36 cellular contexts compared by ENCODE assay signal in the genomic region with DNA sequence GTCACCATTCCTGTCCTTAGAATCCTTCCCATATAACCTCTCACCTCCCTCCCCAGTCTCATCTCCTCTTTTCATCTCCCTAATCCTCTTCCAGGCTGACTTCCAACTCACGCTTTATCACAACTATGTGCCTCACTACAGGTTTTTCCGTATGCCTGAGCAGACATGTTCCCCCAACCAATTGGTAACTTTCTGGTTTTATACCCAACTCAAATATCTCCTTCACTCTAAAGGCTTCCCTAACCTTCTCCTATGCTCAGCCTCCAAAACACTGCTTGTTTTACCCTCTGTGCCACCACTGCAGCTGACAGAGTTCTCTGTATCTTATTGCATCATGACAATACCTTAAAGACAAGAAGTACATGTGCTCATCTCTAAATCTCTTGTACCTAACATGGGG.
A peak's percentile ranks its signal among the peaks of the same experiment; 100 is the strongest.
DNase-seq lines count a peak whose midpoint lies in the region; ATAC-seq, FAIRE-seq and TF ChIP-seq lines count a peak whose summit lies in the region.
"Had no signal": no experiment of that assay in that cellular context is flagged by ENCODE, and none has a peak within 500 bp of the region (broad histone marks: within the 10 kb centered on the region; RNA-seq: fewer than 3 reads in every experiment).

No MANE protein-coding gene starts in this region.

- CTCF ChIA-PET in HepG2 (lab: Yijun Ruan, JAX; ENCODE audit: low intra/inter-chr PET ratio, low total read pairs), result no interaction called here
- CTCF ChIA-PET in HEK293 (lab: Yijun Ruan, JAX), result no interaction called here
- CTCF ChIA-PET in K562 (lab: Yijun Ruan, JAX; ENCODE audit: low intra/inter-chr PET ratio), result no interaction called here
- CTCF ChIA-PET in activated naive CD4-positive, alpha-beta T cell treated with anti-CD3 and anti-CD28 coated beads, Interleukin-2, amount 10 ng/mL, durations not matched to agents 7 days and 5 days (lab: Charles Lee), result interaction anchor here (1.1 kb wide), 1 partner anchor 9 kb away, joined by 3 read pairs; no protein-coding TSS in a partner anchor

- no peak overlapping the region for H3K27ac ChIP-seq in HepG2 (ENCODE audit: extremely low read length, insufficient read depth, low read length)
- no peak overlapping the region for H3K27ac ChIP-seq in right lobe of liver
- peak overlapping the region; percentile 84 for H3K27ac ChIP-seq in DND-41 (ENCODE audit: low read length)
- no peak overlapping the region for H3K27ac ChIP-seq in HEK293 (ENCODE audit: extremely low read depth, low read depth, low read length)
- H3K27ac ChIP-seq in K562 (ENCODE audit: extremely low read depth, low read depth, low read length), result no peak overlapping the region
- H3K27ac ChIP-seq: 22Rv1; A549; BLaER1; BLaER1 treated with 17β-estradiol and CSF1 and Interleukin-3, amounts not matched to agents 10 nM and 100 nM; C4-2B had no signal

- no peak overlapping the region for H3K9ac ChIP-seq in HepG2 (ENCODE audit: insufficient read depth, low read depth, low read length)
- H3K9ac ChIP-seq in DND-41 (ENCODE audit: low read depth, low read length), result no peak overlapping the region
- no peak overlapping the region for H3K9ac ChIP-seq in K562 (ENCODE audit: insufficient read depth in 1 of 2, low read depth in 2 of 2, low read length in 2 of 2)
- H3K9ac ChIP-seq: BLaER1; BLaER1 treated with 17β-estradiol and CSF1 and Interleukin-3, amounts not matched to agents 10 nM and 100 nM had no signal

- H3K9me3 ChIP-seq in HepG2 (ENCODE audit: low read length) (peaks cover 22% of the 10 kb centered on the region), right lobe of liver (no peaks in the 10 kb centered on the region), DND-41 (ENCODE audit: insufficient read depth, low read length, severe bottlenecking) (peaks cover 21% of the 10 kb centered on the region), HEK293 (ENCODE audit: control insufficient read depth, insufficient read depth, low read depth, low read length) (no peaks in the 10 kb centered on the region), K562 (replicated peaks; ENCODE audit: control insufficient read depth, insufficient read depth, low read depth, low read length) (peaks cover 8% of the 10 kb centered on the region; the same call in 1 of the 2 replicates)
- H3K9me3 ChIP-seq: BE2C had no signal

- H3K36me3 ChIP-seq in HepG2 (replicated peaks in 1 of 2; ENCODE audit: control insufficient read depth in 1 of 2, insufficient read depth in 2 of 2, low read length in 2 of 2), result no peaks in the 10 kb centered on the region
- H3K36me3 ChIP-seq in right lobe of liver, result no peaks in the 10 kb centered on the region
- peaks cover 4% of the 10 kb centered on the region; the same call in 1 of the 2 replicates for H3K36me3 ChIP-seq in DND-41 (ENCODE audit: insufficient read depth, low read length)
- H3K36me3 ChIP-seq in HEK293 (ENCODE audit: control insufficient read depth in 2 of 2, insufficient read depth in 1 of 2, low read length in 2 of 2), result no peaks in the 10 kb centered on the region
- no peaks in the 10 kb centered on the region for H3K36me3 ChIP-seq in K562 (ENCODE audit: control insufficient read depth, insufficient read depth, low read length)
- H3K36me3 ChIP-seq: BE2C, BLaER1 had no signal

- H3K4me2 ChIP-seq in HepG2 (ENCODE audit: low read depth, low read length) (no peak overlapping the region), DND-41 (ENCODE audit: insufficient read depth, low read length) (no peak overlapping the region), K562 (ENCODE audit: insufficient read depth, low read length) (no peak overlapping the region)
- H3K4me2 ChIP-seq: A549; BLaER1; BLaER1 treated with 17β-estradiol and CSF1 and Interleukin-3, amounts not matched to agents 10 nM and 100 nM had no signal

- TF ChIP-seq EP300 in HepG2 (IDR thresholded peaks at IDR 0.05; ENCODE audit: low read depth in 2 of 2, low read length in 2 of 2), result no peak
- TF ChIP-seq EP300 in HepG2 (CRISPR knock-in tag; IDR thresholded peaks at IDR 0.05; ENCODE audit: borderline replicate concordance), result no peak
- no peak for TF ChIP-seq EP300 in K562 (IDR thresholded peaks at IDR 0.05; ENCODE audit: low read length)

- H3K9me1 ChIP-seq in K562 (ENCODE audit: control insufficient read depth, insufficient read depth, low read length), result no peaks in the 10 kb centered on the region

- H3K4me3 Mint-ChIP-seq in activated naive CD4-positive, alpha-beta T cell treated with anti-CD3 and anti-CD28 coated beads, Interleukin-2, amount 10 ng/mL, durations not matched to agents 7 days and 5 days, result no peak overlapping the region
- H3K4me3 Mint-ChIP-seq: B cell; CD14-positive monocyte; CD4-positive, alpha-beta memory T cell; CD4-positive, alpha-beta T cell; CD4-positive, CD25-positive, alpha-beta regulatory T cell; CD8-positive, alpha-beta memory T cell; CD8-positive, alpha-beta T cell had no signal

- TF ChIP-seq CTCF in HepG2 (CRISPR knock-in tag; IDR thresholded peaks at IDR 0.05) (no peak), right lobe of liver (IDR thresholded peaks at IDR 0.05) (no peak), DND-41 (IDR thresholded peaks at IDR 0.05; ENCODE audit: borderline replicate concordance, extremely low read depth, low read length, poor library complexity, severe bottlenecking) (no peak), HEK293 (tag by site-specific recombination; IDR thresholded peaks at IDR 0.05) (no peak), K562 (IDR thresholded peaks at IDR 0.05 in 2 of 3, conservative IDR thresholded peaks at IDR 0.05 in 1 of 3; ENCODE audit: insufficient read depth in 2 of 3, low read depth in 1 of 3, low read length in 3 of 3) (no peak)

- POLR2A ChIA-PET in HepG2 (lab: Yijun Ruan, JAX) (no interaction called here), HEK293 (lab: Yijun Ruan, JAX) (no interaction called here), K562 (lab: Yijun Ruan, JAX) (interaction anchor here (0.5 kb wide), 1 partner anchor 16 kb away, joined by 4 read pairs; no protein-coding TSS in a partner anchor)

- H3K4me1 Mint-ChIP-seq in activated naive CD4-positive, alpha-beta T cell treated with anti-CD3 and anti-CD28 coated beads, Interleukin-2, amount 10 ng/mL, durations not matched to agents 7 days and 5 days, result no peaks in the 10 kb centered on the region
- H3K4me1 Mint-ChIP-seq: B cell; CD14-positive monocyte; CD4-positive, alpha-beta memory T cell; CD4-positive, CD25-positive, alpha-beta regulatory T cell; CD8-positive, alpha-beta memory T cell had no signal

- no peaks in the 10 kb centered on the region for H3K36me3 Mint-ChIP-seq in activated naive CD4-positive, alpha-beta T cell treated with anti-CD3 and anti-CD28 coated beads, Interleukin-2, amount 10 ng/mL, durations not matched to agents 7 days and 5 days
- H3K36me3 Mint-ChIP-seq: CD14-positive monocyte; CD8-positive, alpha-beta memory T cell; CD8-positive, alpha-beta T cell had no signal

- DNase-seq in HepG2 (ENCODE audit: low spot score) (no peak), right lobe of liver (no peak), DND-41 (no peak), K562 (ENCODE audit: extremely low read depth in 1 of 4, low spot score in 3 of 4) (no peak), KBM-7 (no peak)
- DNase-seq in activated naive CD4-positive, alpha-beta T cell treated with anti-CD3 and anti-CD28 coated beads, Interleukin-2, amount 10 ng/mL, durations not matched to agents 7 days and 5 days, result no peak
- DNase-seq in activated CD4-positive, alpha-beta T cell treated with anti-CD3 and anti-CD28 coated beads for 1 hour, result no peak
- DNase-seq: 8988T; ACHN; AML-193; BE2C; C1 segment of cervical spinal cord; Caco-2; Calu3; CD4-positive, alpha-beta memory T cell; CD4-positive, alpha-beta T cell; CD4-positive, CD25-positive, alpha-beta regulatory T cell; CD8-positive, alpha-beta memory T cell; CD8-positive, alpha-beta T cell; COR-L47; DMS 273 treated with DMSO at 0.1 percent for 48 hours; DMS153; DMS53; DMS79; DMS79 treated with DMSO at 0.1 percent for 48 hours; EL had no signal

- H3K4me3 ChIP-seq in HepG2 (replicated peaks in 1 of 3; ENCODE audit: insufficient read depth in 1 of 3, low read depth in 2 of 3, low read length in 3 of 3) (no peak overlapping the region), right lobe of liver (no peak overlapping the region), DND-41 (ENCODE audit: low read depth in 1 of 2, low read length in 2 of 2) (peak overlapping the region in 1 of 2 experiments; percentile 2; a peak in 1 of 4 replicates), HEK293 (ENCODE audit: low read depth, low read length) (no peak overlapping the region), K562 (no peak overlapping the region)
- H3K4me3 ChIP-seq: A549; BLaER1; BLaER1 treated with 17β-estradiol and CSF1 and Interleukin-3, amounts not matched to agents 10 nM and 100 nM had no signal

- in situ Hi-C loops in HepG2 (cut with HindIII; ENCODE audit: extremely low pct_ligation_motif_present, low pct_unique_long_range_greater_than_20kb), result no loop called here
- in situ Hi-C loops in K562 (cut with MboI), result no loop called here
- in situ Hi-C loops in KBM-7 (cut with MboI; ENCODE audit: low pct_unique_long_range_greater_than_20kb, low sequenced_read_pairs), result loop anchor here (25.0 kb wide), 2 partner anchors 467 to 617 kb away; partner anchors contain the start of gene NOS1

- TF ChIP-seq POLR2A in HepG2 (IDR thresholded peaks at IDR 0.05; ENCODE audit: insufficient read depth in 1 of 2, low read depth in 2 of 2, low read length in 2 of 2) (no peak), right lobe of liver (IDR thresholded peaks at IDR 0.05) (no peak), K562 (conservative IDR thresholded peaks at IDR 0.05) (no peak)

- no peak overlapping the region for H2AFZ ChIP-seq in HepG2 (ENCODE audit: low read length)
- H2AFZ ChIP-seq in DND-41 (ENCODE audit: low read depth, low read length), result no peak overlapping the region
- no peak overlapping the region for H2AFZ ChIP-seq in K562 (ENCODE audit: low read depth, low read length)

- ATAC-seq in HepG2 (no peak), right lobe of liver (no peak), DND-41 (ENCODE audit: insufficient read depth, low read depth) (no peak), K562 (no peak)
- ATAC-seq: A549; CD8-positive, alpha-beta T cell had no signal

- peaks cover 3% of the 10 kb centered on the region for H3K27me3 Mint-ChIP-seq in activated naive CD4-positive, alpha-beta T cell treated with anti-CD3 and anti-CD28 coated beads, Interleukin-2, amount 10 ng/mL, durations not matched to agents 7 days and 5 days
- H3K27me3 Mint-ChIP-seq: B cell; CD4-positive, alpha-beta T cell; CD4-positive, CD25-positive, alpha-beta regulatory T cell had no signal

- H3K27ac Mint-ChIP-seq in activated naive CD4-positive, alpha-beta T cell treated with anti-CD3 and anti-CD28 coated beads, Interleukin-2, amount 10 ng/mL, durations not matched to agents 7 days and 5 days, result no peak overlapping the region
- H3K27ac Mint-ChIP-seq: B cell; CD14-positive monocyte; CD4-positive, alpha-beta memory T cell; CD4-positive, alpha-beta T cell; CD4-positive, CD25-positive, alpha-beta regulatory T cell; CD8-positive, alpha-beta memory T cell; CD8-positive, alpha-beta T cell had no signal

- BruUV-seq in HepG2 (replicated peaks; lab: Mats Ljungman, UMichigan) (no TSS peak), K562 (replicated peaks; lab: Mats Ljungman, UMichigan) (no TSS peak)

- peaks cover 23% of the 10 kb centered on the region for H3K9me3 Mint-ChIP-seq in activated naive CD4-positive, alpha-beta T cell treated with anti-CD3 and anti-CD28 coated beads, Interleukin-2, amount 10 ng/mL, durations not matched to agents 7 days and 5 days

- intact Hi-C loops in HepG2 (cut with micrococcal nuclease; ENCODE audit: unreplicated experiment), result no loop called here
- intact Hi-C loops in right lobe of liver (cut with DNase I), result no loop called here
- intact Hi-C loops in K562 (cut with micrococcal nuclease), result no loop called here

- no peaks in the 10 kb centered on the region for H4K20me1 ChIP-seq in HepG2 (ENCODE audit: insufficient read depth, low read length)
- H4K20me1 ChIP-seq in DND-41 (ENCODE audit: insufficient read depth, low read length), result no peaks in the 10 kb centered on the region
- no peaks in the 10 kb centered on the region for H4K20me1 ChIP-seq in K562 (replicated peaks; ENCODE audit: control insufficient read depth, insufficient read depth, low read length)
- H4K20me1 ChIP-seq: BLaER1; BLaER1 treated with 17β-estradiol and CSF1 and Interleukin-3, amounts not matched to agents 10 nM and 100 nM had no signal

- H3K79me2 ChIP-seq in HepG2 (ENCODE audit: insufficient read depth, low read length) (no peaks in the 10 kb centered on the region), DND-41 (ENCODE audit: insufficient read depth, low read length) (no peaks in the 10 kb centered on the region), K562 (ENCODE audit: control insufficient read depth, insufficient read depth, low read length) (no peaks in the 10 kb centered on the region)

- TF ChIP-seq RAD21 in HepG2 (CRISPR knock-in tag; IDR thresholded peaks at IDR 0.05) (no peak), K562 (CRISPR knock-in tag; conservative IDR thresholded peaks at IDR 0.05 in 1 of 2, IDR thresholded peaks at IDR 0.05 in 1 of 2) (no peak)

- 2% methylated on average over 2 of the region's 2 CpGs for WGBS in HepG2 (ENCODE audit: low lambda C conversion rate)
- WGBS in right lobe of liver (ENCODE audit: insufficient coverage, low coverage, low lambda C conversion rate, missing lambda C conversion rate), result 75% methylated on average over 1 of the region's 2 CpGs
- WGBS in K562 (ENCODE audit: insufficient coverage, low coverage, missing lambda C conversion rate), result 4% methylated on average over 2 of the region's 2 CpGs

- H3K4me1 ChIP-seq in HepG2 (ENCODE audit: insufficient read depth, low read length) (no peaks in the 10 kb centered on the region), right lobe of liver (no peaks in the 10 kb centered on the region), DND-41 (ENCODE audit: insufficient read depth, low read length) (peaks cover 33% of the 10 kb centered on the region), HEK293 (ENCODE audit: control insufficient read depth, insufficient read depth, low read length) (no peaks in the 10 kb centered on the region), K562 (replicated peaks in 1 of 2; ENCODE audit: control insufficient read depth in 2 of 2, insufficient read depth in 2 of 2, low read length in 2 of 2) (no peaks in the 10 kb centered on the region)
- H3K4me1 ChIP-seq: BE2C; BLaER1; BLaER1 treated with 17β-estradiol and CSF1 and Interleukin-3, amounts not matched to agents 10 nM and 100 nM; Caco-2 had no signal

- FAIRE-seq in HepG2 (lab: Jason Lieb, UNC) (no peak), K562 (lab: Jason Lieb, UNC) (no peak)
- FAIRE-seq: A204.1, A549, D721Med had no signal

- peaks cover 0 to 7% of the 10 kb centered on the region in 2 experiments; a peak in 1 of 5 replicates for H3K27me3 ChIP-seq in HepG2 (ENCODE audit: control insufficient read depth in 1 of 2, insufficient read depth in 2 of 2, low read length in 2 of 2)
- H3K27me3 ChIP-seq in right lobe of liver, result no peaks in the 10 kb centered on the region
- no peaks in the 10 kb centered on the region for H3K27me3 ChIP-seq in DND-41 (ENCODE audit: insufficient read depth, low read length, poor library complexity)
- no peaks in the 10 kb centered on the region; a peak in 1 of 5 replicates for H3K27me3 ChIP-seq in K562 (ENCODE audit: control insufficient read depth in 2 of 2, insufficient read depth in 2 of 2, low read length in 2 of 2)
- H3K27me3 ChIP-seq: BLaER1; BLaER1 treated with 17β-estradiol and CSF1 and Interleukin-3, amounts not matched to agents 10 nM and 100 nM had no signal

Comparison
In these comparisons a context has a peak if more than half of its experiments do, and no peak if none do; other contexts are left out.
1. Of the 241 proteins assayed by ChIP-seq in both HepG2 and K562: peak only in HepG2: none; only in K562: none; in both: ZFP1; in neither: 240.